ENCODE assay signal across 8 cellular contexts in genomic region chr2:152635635-152636298, GRCh38.
A peak's percentile ranks its signal among the peaks of the same experiment; 100 is the strongest.
DNase-seq lines count a peak whose midpoint lies in the region; ATAC-seq lines count a peak whose summit lies in the region.

No MANE protein-coding gene starts in this region.

- H3K27me3 ChIP-seq in CD4-positive, alpha-beta memory T cell (ENCODE audit: insufficient read depth, low read length), result no peaks in the 10 kb centered on the region

- H3K9me3 Mint-ChIP-seq in CD4-positive, alpha-beta memory T cell, result no peaks in the 10 kb centered on the region

- ATAC-seq in GM19468 (IDR thresholded peaks at IDR 0.05; ENCODE audit: extremely low read depth, unreplicated experiment) (peak; percentile 18), T-helper 17 cell (peak; percentile 72)

- no peak overlapping the region for H3K4me3 Mint-ChIP-seq in CD4-positive, alpha-beta memory T cell
- H3K4me3 Mint-ChIP-seq in T-helper 17 cell, result no peak overlapping the region

- intact Hi-C loops in CD4-positive, alpha-beta memory T cell (cut with micrococcal nuclease), result loop anchor here (1.0 kb wide), 2 partner anchors 459 to 598 kb away; no protein-coding TSS in a partner anchor

- H3K4me1 Mint-ChIP-seq in CD4-positive, alpha-beta memory T cell, result peaks cover 0 to 3% (median 0%) of the 10 kb centered on the region in 4 donors
- peaks cover 4% of the 10 kb centered on the region for H3K4me1 Mint-ChIP-seq in T-helper 17 cell

- DNase-seq in CD4-positive, alpha-beta memory T cell, result peak; percentile 48 to 61 (median 55)
- peak; percentile 53 for DNase-seq in M059J (ENCODE audit: low read depth)
- DNase-seq in T-helper 17 cell, result peak; percentile 35 to 54 (median 37)
- peak in 38 of 58 donors; percentile 8 to 69 (median 32) for DNase-seq in anterior cingulate cortex (lab: John Stamatoyannopoulos, UW)
- DNase-seq in hypothalamus (lab: John Stamatoyannopoulos, UW), result peak in 36 of 51 donors; percentile 4 to 69 (median 28)
- peak; percentile 33 to 70 (median 57) for DNase-seq in stimulated activated CD4-positive, alpha-beta T cell treated with anti-CD3 and anti-CD28 coated beads, Interleukin-12 subunit alpha, Interleukin-12 subunit beta, amount 100 ng/mL, for 48 hours (ENCODE audit: low read depth in 2 of 3, low spot score in 1 of 3)
- DNase-seq in OCI-M2 (lab: John Stamatoyannopoulos, UW; ENCODE audit: unreplicated experiment), result no peak

- no peak overlapping the region for H3K27ac Mint-ChIP-seq in CD4-positive, alpha-beta memory T cell
- H3K27ac Mint-ChIP-seq in T-helper 17 cell, result no peak overlapping the region

- CTCF ChIA-PET in CD4-positive, alpha-beta memory T cell (lab: Charles Lee; ENCODE audit: partially characterized antibody), result interaction anchor here (0.8 to 4.1 kb wide), 28 partner anchors 9 to 610 kb away, joined by 3 to 115 read pairs (median 5); partner anchors contain the start of gene STAM2

- POLR2A ChIA-PET in CD4-positive, alpha-beta memory T cell (lab: Charles Lee; ENCODE audit: partially characterized antibody), result interaction anchor here (1.5 to 2.5 kb wide), 2 partner anchors 82 to 460 kb away, joined by 5 to 14 read pairs; partner anchors contain the start of genes ARL6IP6, PRPF40A and STAM2

- H3K36me3 ChIP-seq in CD4-positive, alpha-beta memory T cell (ENCODE audit: insufficient read depth, low read length), result no peaks in the 10 kb centered on the region

- H3K4me1 ChIP-seq in CD4-positive, alpha-beta memory T cell (ENCODE audit: insufficient read depth, low read length), result no peaks in the 10 kb centered on the region

- H3K9me3 ChIP-seq in CD4-positive, alpha-beta memory T cell (ENCODE audit: control insufficient read depth in 1 of 2, low read length in 2 of 2), result no peaks in the 10 kb centered on the region
- no peaks in the 10 kb centered on the region for H3K9me3 ChIP-seq in T-helper 17 cell (ENCODE audit: control insufficient read depth, low read length, poor library complexity, severe bottlenecking)

- no peak overlapping the region for H3K4me3 ChIP-seq in CD4-positive, alpha-beta memory T cell (ENCODE audit: low read length in 2 of 2)

- no peak overlapping the region for H3K27ac ChIP-seq in CD4-positive, alpha-beta memory T cell (ENCODE audit: low read depth, low read length)

- peaks cover 3 to 6% of the 10 kb centered on the region in 2 donors for H3K27me3 Mint-ChIP-seq in CD4-positive, alpha-beta memory T cell
- H3K27me3 Mint-ChIP-seq in T-helper 17 cell, result peaks cover 31% of the 10 kb centered on the region

- H3K36me3 Mint-ChIP-seq in CD4-positive, alpha-beta memory T cell, result no peaks in the 10 kb centered on the region
- H3K36me3 Mint-ChIP-seq in T-helper 17 cell (ENCODE audit: low read depth), result no peaks in the 10 kb centered on the region
